Comparison of ENCODE assay signal across 8 cellular contexts in the genomic region with DNA sequence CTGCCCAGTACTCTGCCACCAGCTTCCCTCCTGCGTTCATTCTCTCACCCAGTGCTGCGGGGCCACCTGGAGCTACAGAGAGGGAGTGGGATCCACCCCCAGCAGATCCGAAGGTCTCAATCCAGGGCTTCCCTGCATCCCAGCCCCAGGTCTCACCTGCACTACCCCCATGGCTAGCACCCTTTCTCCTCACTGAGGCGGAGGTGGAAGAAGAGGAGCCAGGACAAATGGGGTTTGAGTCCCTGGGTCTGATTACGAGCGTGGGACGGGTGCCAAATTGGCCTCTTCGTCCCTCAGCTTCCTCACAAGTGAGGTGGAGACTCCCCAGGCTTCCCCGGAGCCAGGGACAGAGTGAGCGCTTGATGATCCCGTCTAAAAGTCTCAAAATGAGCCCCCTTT.
DNase-seq lines count a peak whose midpoint lies in the region; ATAC-seq lines count a peak whose summit lies in the region.

No MANE protein-coding gene starts in this region.

- H3K4me1 Mint-ChIP-seq in activated CD4-positive, alpha-beta T cell treated with anti-CD3 and anti-CD28 coated beads for 36 hours, result peaks cover 17% of the 10 kb centered on the region
- H3K4me1 Mint-ChIP-seq in activated CD4-positive, alpha-beta memory T cell treated with anti-CD3 and anti-CD28 coated beads for 36 hours (ENCODE audit: low read depth), result peaks cover 13% of the 10 kb centered on the region

- H3K27ac Mint-ChIP-seq in activated CD4-positive, alpha-beta T cell treated with anti-CD3 and anti-CD28 coated beads for 36 hours, result no peak overlapping the region
- no peak overlapping the region for H3K27ac Mint-ChIP-seq in activated CD4-positive, alpha-beta memory T cell treated with anti-CD3 and anti-CD28 coated beads for 36 hours

- peaks cover 27% of the 10 kb centered on the region for H3K27me3 Mint-ChIP-seq in activated CD4-positive, alpha-beta T cell treated with anti-CD3 and anti-CD28 coated beads for 36 hours
- peaks cover 23% of the 10 kb centered on the region for H3K27me3 Mint-ChIP-seq in activated CD4-positive, alpha-beta memory T cell treated with anti-CD3 and anti-CD28 coated beads for 36 hours

- no peaks in the 10 kb centered on the region for H3K9me3 ChIP-seq in iPS-18c (ENCODE audit: control insufficient read depth, insufficient read depth, low read length)

- no peak for ATAC-seq in activated CD4-positive, alpha-beta T cell treated with anti-CD3 and anti-CD28 coated beads for 36 hours
- ATAC-seq in HG03460 (IDR thresholded peaks at IDR 0.05; ENCODE audit: unreplicated experiment), result no peak

- CTCF ChIA-PET in activated CD4-positive, alpha-beta T cell treated with anti-CD3 and anti-CD28 coated beads for 36 hours (lab: Charles Lee), result interaction anchor here (0.5 to 0.8 kb wide), 2 partner anchors 14 to 331 kb away, joined by 3 read pairs; no protein-coding TSS in a partner anchor
- CTCF ChIA-PET in activated CD4-positive, alpha-beta memory T cell treated with anti-CD3 and anti-CD28 coated beads for 36 hours (lab: Charles Lee), result interaction anchor here (1.7 to 2.8 kb wide), 2 partner anchors 76 to 198 kb away, joined by 7 to 12 read pairs; no protein-coding TSS in a partner anchor

- H3K4me3 ChIP-seq in iPS-18c (ENCODE audit: insufficient read depth, low read depth, low read length), result peak overlapping the region; percentile 82

- intact Hi-C loops in activated CD4-positive, alpha-beta T cell treated with anti-CD3 and anti-CD28 coated beads for 36 hours (cut with DNase I, micrococcal nuclease), result loop anchor here in 1 of 2 experiments (2.0 kb wide), 3 partner anchors 133 to 369 kb away; a partner anchor contains a TSS
- intact Hi-C loops in activated CD4-positive, alpha-beta memory T cell treated with anti-CD3 and anti-CD28 coated beads for 36 hours (cut with micrococcal nuclease), result loop anchor here (2.0 kb wide), 1 partner anchor 277 kb away; a partner anchor contains a TSS

- POLR2A ChIA-PET in activated CD4-positive, alpha-beta T cell treated with anti-CD3 and anti-CD28 coated beads for 36 hours (lab: Charles Lee), result no interaction called here
- POLR2A ChIA-PET in activated CD4-positive, alpha-beta memory T cell treated with anti-CD3 and anti-CD28 coated beads for 36 hours (lab: Charles Lee), result interaction anchor here (0.5 to 1.6 kb wide), 2 partner anchors 99 to 195 kb away, joined by 3 read pairs; no protein-coding TSS in a partner anchor

- no peaks in the 10 kb centered on the region for H3K9me3 Mint-ChIP-seq in activated CD4-positive, alpha-beta T cell treated with anti-CD3 and anti-CD28 coated beads for 36 hours (ENCODE audit: low read depth)
- no peaks in the 10 kb centered on the region for H3K9me3 Mint-ChIP-seq in activated CD4-positive, alpha-beta memory T cell treated with anti-CD3 and anti-CD28 coated beads for 36 hours

- peak overlapping the region; percentile 66 for H3K27ac ChIP-seq in substantia nigra (ENCODE audit: low read depth, low read length, poor library complexity, severe bottlenecking)

- DNase-seq in activated CD4-positive, alpha-beta T cell treated with anti-CD3 and anti-CD28 coated beads for 36 hours, result no peak
- no peak for DNase-seq in activated CD4-positive, alpha-beta T cell treated with anti-CD3 and anti-CD28 coated beads for 1 hour
- DNase-seq in activated CD4-positive, alpha-beta memory T cell treated with anti-CD3 and anti-CD28 coated beads for 36 hours, result no peak
- DNase-seq in substantia nigra (lab: John Stamatoyannopoulos, UW) (peak in 3 of 49 donors; percentile 11 to 70 (median 19)), AML-193 (lab: John Stamatoyannopoulos, UW) (no peak)
- DNase-seq in activated CD8-positive, alpha-beta memory T cell treated with anti-CD3 and anti-CD28 coated beads, Interleukin-2, amount 50 U/mL, for 4 hours, result no peak

- H3K36me3 Mint-ChIP-seq in activated CD4-positive, alpha-beta T cell treated with anti-CD3 and anti-CD28 coated beads for 36 hours (ENCODE audit: low read depth), result no peaks in the 10 kb centered on the region
- no peaks in the 10 kb centered on the region for H3K36me3 Mint-ChIP-seq in activated CD4-positive, alpha-beta memory T cell treated with anti-CD3 and anti-CD28 coated beads for 36 hours

- peak overlapping the region; percentile 82 for H3K4me3 Mint-ChIP-seq in activated CD4-positive, alpha-beta T cell treated with anti-CD3 and anti-CD28 coated beads for 36 hours
- H3K4me3 Mint-ChIP-seq in activated CD4-positive, alpha-beta memory T cell treated with anti-CD3 and anti-CD28 coated beads for 36 hours, result peak overlapping the region; percentile 82
